ENCODE assay signal across 8 cellular contexts in genomic region chr14:54805521-54806322, GRCh38.
DNase-seq lines count a peak whose midpoint lies in the region; ATAC-seq and TF ChIP-seq lines count a peak whose summit lies in the region.

No MANE protein-coding gene starts in this region.

- H3K9me3 ChIP-seq in ascending aorta (no peaks in the 10 kb centered on the region), hepatocyte (ENCODE audit: low read depth) (no peaks in the 10 kb centered on the region), gastrocnemius medialis (no peaks in the 10 kb centered on the region)

- H4K20me1 ChIP-seq in GM23338 (replicated peaks; ENCODE audit: insufficient read depth) (no peaks in the 10 kb centered on the region), hepatocyte (ENCODE audit: insufficient read depth, poor library complexity, severe bottlenecking) (no peaks in the 10 kb centered on the region)

- peaks cover 23% of the 10 kb centered on the region for H3K4me1 Mint-ChIP-seq in GM23338

- in situ Hi-C loops in gastrocnemius medialis (cut with MboI; ENCODE audit: low sequenced_read_pairs in 4 of 4) = loop anchor here in 1 of 4 donors (10.0 kb wide), 1 partner anchor 251 kb away; no protein-coding TSS in a partner anchor

- H3K4me1 ChIP-seq in GM23338 (ENCODE audit: insufficient read depth) (peaks cover 18% of the 10 kb centered on the region), ascending aorta (peaks cover 3 to 7% of the 10 kb centered on the region in 2 donors), hepatocyte (ENCODE audit: insufficient read depth) (no peaks in the 10 kb centered on the region), gastrocnemius medialis (peaks cover 0 to 5% of the 10 kb centered on the region in 2 donors)

- 35% methylated on average over 19 of the region's 19 CpGs for WGBS in hepatocyte (ENCODE audit: low lambda C conversion rate, missing lambda C conversion rate)

- H3K27ac Mint-ChIP-seq in GM23338 = no peak overlapping the region

- peak overlapping the region; percentile 96 for H2AFZ ChIP-seq in GM23338
- H2AFZ ChIP-seq in hepatocyte = no peak overlapping the region

- H3K36me3 ChIP-seq in GM23338 (ENCODE audit: insufficient read depth) (no peaks in the 10 kb centered on the region; the same call in 1 of the 2 replicates), ascending aorta (no peaks in the 10 kb centered on the region), hepatocyte (replicated peaks; ENCODE audit: insufficient read depth, low read depth) (no peaks in the 10 kb centered on the region), gastrocnemius medialis (no peaks in the 10 kb centered on the region)

- H3K4me3 Mint-ChIP-seq in GM23338 = 0 out of 3 replicates have a peak overlapping the region, but pooled peaks have one; percentile 15

- H3K4me3 ChIP-seq in GM23338 = peak overlapping the region; percentile 25; the same call in 1 of the 2 replicates
- peak overlapping the region; percentile 27 to 42 for H3K4me3 ChIP-seq in ascending aorta
- H3K4me3 ChIP-seq in hepatocyte = no peak overlapping the region
- peak overlapping the region in 1 of 4 donors; percentile 17 for H3K4me3 ChIP-seq in gastrocnemius medialis

- H3K4me2 ChIP-seq in GM23338 (peak overlapping the region; percentile 64), hepatocyte (peak overlapping the region; percentile 65)

- intact Hi-C loops in ascending aorta (cut with DNase I) = loop anchor here (1.0 to 2.0 kb wide), 2 partner anchors 21 to 241 kb away; no protein-coding TSS in a partner anchor
- intact Hi-C loops in gastrocnemius medialis (cut with DNase I; ENCODE audit: low total_unique reads) = loop anchor here (1.0 to 5.0 kb wide), 3 partner anchors 18 to 241 kb away; no protein-coding TSS in a partner anchor

- TF ChIP-seq CTCF in GM23338 (conservative IDR thresholded peaks at IDR 0.05; ENCODE audit: low read depth in 2 of 2) (peak; percentile 95 to 97), ascending aorta (IDR thresholded peaks at IDR 0.05) (peak; percentile 85 to 95 (median 92)), hepatocyte (IDR thresholded peaks at IDR 0.05; ENCODE audit: poor library complexity) (peak; percentile 97), gastrocnemius medialis (IDR thresholded peaks at IDR 0.05 in 4 of 5, conservative IDR thresholded peaks at IDR 0.05 in 1 of 5) (peak; percentile 89 to 97 (median 92))

- H3K27me3 ChIP-seq in GM23338 (ENCODE audit: insufficient read depth) = no peaks in the 10 kb centered on the region
- H3K27me3 ChIP-seq in ascending aorta = no peaks in the 10 kb centered on the region
- H3K27me3 ChIP-seq in hepatocyte = no peaks in the 10 kb centered on the region
- H3K27me3 ChIP-seq in gastrocnemius medialis = no peaks in the 10 kb centered on the region

- H3K9me2 ChIP-seq in GM23338 (ENCODE audit: insufficient read depth) (no peaks in the 10 kb centered on the region), hepatocyte (replicated peaks; ENCODE audit: insufficient read depth) (no peaks in the 10 kb centered on the region)

- H3K9me3 Mint-ChIP-seq in GM23338 = no peaks in the 10 kb centered on the region

- H3K79me2 ChIP-seq in GM23338 (replicated peaks; ENCODE audit: insufficient read depth) (no peaks in the 10 kb centered on the region), hepatocyte (no peaks in the 10 kb centered on the region)

- H3K27me3 Mint-ChIP-seq in GM23338 (ENCODE audit: insufficient read depth, low read depth, poor library complexity) = peaks cover 8% of the 10 kb centered on the region

- TF ChIP-seq POLR2A in gastrocnemius medialis (IDR thresholded peaks at IDR 0.05) = no peak

- ATAC-seq in GM23338 (peak; percentile 89), gastrocnemius medialis (peak; percentile 92), GM18870 (IDR thresholded peaks at IDR 0.05; ENCODE audit: unreplicated experiment) (no peak)

- H3F3A ChIP-seq in GM23338 (replicated peaks; ENCODE audit: low read depth) = 0 out of 2 replicates have a peak, but pooled peaks cover 4% of the 10 kb centered on the region

- DNase-seq in DMS153 treated with DMSO at 0.1 percent for 48 hours (lab: John Stamatoyannopoulos, UW; ENCODE audit: unreplicated experiment) (peak; percentile 60), GM23338 (ENCODE audit: low spot score) (peak; percentile 96), NCI-H1105 (lab: John Stamatoyannopoulos, UW) (peak; percentile 72), T-helper 2 cell (peak; percentile 32 to 73 (median 55)), ascending aorta (ENCODE audit: low spot score in 2 of 2) (peak in 1 of 2 donors; percentile 93), hepatocyte (ENCODE audit: low spot score) (peak; percentile 91), gastrocnemius medialis (peak; percentile 59 to 79)

- H3K27ac ChIP-seq in GM23338 (ENCODE audit: low read depth) (no peak overlapping the region), ascending aorta (no peak overlapping the region), hepatocyte (no peak overlapping the region), gastrocnemius medialis (no peak overlapping the region)

- H3K36me3 Mint-ChIP-seq in GM23338 (ENCODE audit: low read depth) = no peaks in the 10 kb centered on the region

TF ChIP-seq in GM23338, 12 proteins besides CTCF, POLR2A, EP300 and RAD21:
- TF ChIP-seq POLR2AphosphoS5 (IDR thresholded peaks at IDR 0.05; ENCODE audit: low read depth) (no peak), EZH2 (IDR thresholded peaks at IDR 0.05; ENCODE audit: low read depth, unreplicated experiment) (no peak), EZH2phosphoT487 (IDR thresholded peaks at IDR 0.05; ENCODE audit: unreplicated experiment) (no peak), STAT1 (IDR thresholded peaks at IDR 0.05; ENCODE audit: unreplicated experiment) (no peak), ZNF114 (CRISPR knock-in tag; IDR thresholded peaks at IDR 0.05) (no peak)
- TF ChIP-seq, protein P1, sequence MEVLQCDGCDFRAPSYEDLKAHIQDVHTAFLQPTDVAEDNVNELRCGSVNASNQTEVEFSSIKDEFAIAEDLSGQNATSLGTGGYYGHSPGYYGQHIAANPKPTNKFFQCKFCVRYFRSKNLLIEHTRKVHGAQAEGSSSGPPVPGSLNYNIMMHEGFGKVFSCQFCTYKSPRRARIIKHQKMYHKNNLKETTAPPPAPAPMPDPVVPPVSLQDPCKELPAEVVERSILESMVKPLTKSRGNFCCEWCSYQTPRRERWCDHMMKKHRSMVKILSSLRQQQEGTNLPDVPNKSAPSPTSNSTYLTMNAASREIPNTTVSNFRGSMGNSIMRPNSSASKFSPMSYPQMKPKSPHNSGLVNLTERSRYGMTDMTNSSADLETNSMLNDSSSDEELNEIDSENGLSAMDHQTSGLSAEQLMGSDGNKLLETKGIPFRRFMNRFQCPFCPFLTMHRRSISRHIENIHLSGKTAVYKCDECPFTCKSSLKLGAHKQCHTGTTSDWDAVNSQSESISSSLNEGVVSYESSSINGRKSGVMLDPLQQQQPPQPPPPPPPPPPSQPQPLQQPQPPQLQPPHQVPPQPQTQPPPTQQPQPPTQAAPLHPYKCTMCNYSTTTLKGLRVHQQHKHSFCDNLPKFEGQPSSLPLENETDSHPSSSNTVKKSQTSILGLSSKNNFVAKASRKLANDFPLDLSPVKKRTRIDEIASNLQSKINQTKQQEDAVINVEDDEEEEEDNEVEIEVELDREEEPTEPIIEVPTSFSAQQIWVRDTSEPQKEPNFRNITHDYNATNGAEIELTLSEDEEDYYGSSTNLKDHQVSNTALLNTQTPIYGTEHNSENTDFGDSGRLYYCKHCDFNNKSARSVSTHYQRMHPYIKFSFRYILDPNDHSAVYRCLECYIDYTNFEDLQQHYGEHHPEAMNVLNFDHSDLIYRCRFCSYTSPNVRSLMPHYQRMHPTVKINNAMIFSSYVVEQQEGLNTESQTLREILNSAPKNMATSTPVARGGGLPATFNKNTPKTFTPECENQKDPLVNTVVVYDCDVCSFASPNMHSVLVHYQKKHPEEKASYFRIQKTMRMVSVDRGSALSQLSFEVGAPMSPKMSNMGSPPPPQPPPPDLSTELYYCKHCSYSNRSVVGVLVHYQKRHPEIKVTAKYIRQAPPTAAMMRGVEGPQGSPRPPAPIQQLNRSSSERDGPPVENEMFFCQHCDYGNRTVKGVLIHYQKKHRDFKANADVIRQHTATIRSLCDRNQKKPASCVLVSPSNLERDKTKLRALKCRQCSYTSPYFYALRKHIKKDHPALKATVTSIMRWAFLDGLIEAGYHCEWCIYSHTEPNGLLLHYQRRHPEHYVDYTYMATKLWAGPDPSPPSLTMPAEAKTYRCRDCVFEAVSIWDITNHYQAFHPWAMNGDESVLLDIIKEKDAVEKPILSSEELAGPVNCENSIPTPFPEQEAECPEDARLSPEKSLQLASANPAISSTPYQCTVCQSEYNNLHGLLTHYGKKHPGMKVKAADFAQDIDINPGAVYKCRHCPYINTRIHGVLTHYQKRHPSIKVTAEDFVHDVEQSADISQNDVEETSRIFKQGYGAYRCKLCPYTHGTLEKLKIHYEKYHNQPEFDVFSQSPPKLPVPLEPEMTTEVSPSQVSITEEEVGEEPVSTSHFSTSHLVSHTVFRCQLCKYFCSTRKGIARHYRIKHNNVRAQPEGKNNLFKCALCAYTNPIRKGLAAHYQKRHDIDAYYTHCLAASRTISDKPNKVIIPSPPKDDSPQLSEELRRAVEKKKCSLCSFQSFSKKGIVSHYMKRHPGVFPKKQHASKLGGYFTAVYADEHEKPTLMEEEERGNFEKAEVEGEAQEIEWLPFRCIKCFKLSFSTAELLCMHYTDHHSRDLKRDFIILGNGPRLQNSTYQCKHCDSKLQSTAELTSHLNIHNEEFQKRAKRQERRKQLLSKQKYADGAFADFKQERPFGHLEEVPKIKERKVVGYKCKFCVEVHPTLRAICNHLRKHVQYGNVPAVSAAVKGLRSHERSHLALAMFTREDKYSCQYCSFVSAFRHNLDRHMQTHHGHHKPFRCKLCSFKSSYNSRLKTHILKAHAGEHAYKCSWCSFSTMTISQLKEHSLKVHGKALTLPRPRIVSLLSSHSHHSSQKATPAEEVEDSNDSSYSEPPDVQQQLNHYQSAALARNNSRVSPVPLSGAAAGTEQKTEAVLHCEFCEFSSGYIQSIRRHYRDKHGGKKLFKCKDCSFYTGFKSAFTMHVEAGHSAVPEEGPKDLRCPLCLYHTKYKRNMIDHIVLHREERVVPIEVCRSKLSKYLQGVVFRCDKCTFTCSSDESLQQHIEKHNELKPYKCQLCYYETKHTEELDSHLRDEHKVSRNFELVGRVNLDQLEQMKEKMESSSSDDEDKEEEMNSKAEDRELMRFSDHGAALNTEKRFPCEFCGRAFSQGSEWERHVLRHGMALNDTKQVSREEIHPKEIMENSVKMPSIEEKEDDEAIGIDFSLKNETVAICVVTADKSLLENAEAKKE (CRISPR knock-in tag; IDR thresholded peaks at IDR 0.05) = no peak
